8 cellular contexts compared by ENCODE assay signal in genomic region chr5:175968381-175968780, GRCh38. TPM values are rescaled to one million over a fixed set of nuclear protein-coding genes. Genes with fewer than 3 reads are reported as not detected.
DNase-seq lines count a peak whose midpoint lies in the region; ATAC-seq and TF ChIP-seq lines count a peak whose summit lies in the region.
"Not testable (repeated sequence)": the region's sequence is repeated elsewhere in the genome, so short reads cannot be mapped to it uniquely, and the experiment has no call there.

No MANE protein-coding gene starts in this region.

- ATAC-seq in GM19035 (IDR thresholded peaks at IDR 0.05; ENCODE audit: unreplicated experiment), result peak; percentile 40
- peak; percentile 21 for ATAC-seq in HG02623 (IDR thresholded peaks at IDR 0.05; ENCODE audit: unreplicated experiment)
- ATAC-seq in HG03457 (IDR thresholded peaks at IDR 0.05; ENCODE audit: unreplicated experiment), result peak; percentile 26
- ATAC-seq in activated B cell treated with CpG ODN at 0.5 μM for 24 hours (ENCODE audit: low read depth), result peak; percentile 30
- peak; percentile 3 for ATAC-seq in effector memory CD8-positive, alpha-beta T cell (replicated peaks)
- ATAC-seq in left lung, result peak; percentile 51

- intact Hi-C loops in activated B cell treated with CpG ODN at 0.5 μM for 24 hours (cut with micrococcal nuclease); left lung (cut with DNase I): not testable (repeated sequence)

- H3K4me3 Mint-ChIP-seq in activated B cell treated with CpG ODN at 0.5 μM for 24 hours, result not testable (repeated sequence)
- H3K4me3 Mint-ChIP-seq in effector memory CD8-positive, alpha-beta T cell, result peak overlapping the region; percentile 90 to 92

- CTCF ChIA-PET in AG04450 (lab: Charles Lee); activated B cell treated with CpG ODN at 0.5 μM for 24 hours (lab: Charles Lee): not testable (repeated sequence)

- not testable (repeated sequence) for H3K4me1 ChIP-seq in left lung

- not testable (repeated sequence) for H3K36me3 Mint-ChIP-seq in activated B cell treated with CpG ODN at 0.5 μM for 24 hours (ENCODE audit: low read depth); effector memory CD8-positive, alpha-beta T cell (ENCODE audit: insufficient read depth)

- H3K4me1 Mint-ChIP-seq in activated B cell treated with CpG ODN at 0.5 μM for 24 hours; effector memory CD8-positive, alpha-beta T cell (ENCODE audit: low read depth in 2 of 2): not testable (repeated sequence)

- not testable (repeated sequence) for H3K27ac Mint-ChIP-seq in activated B cell treated with CpG ODN at 0.5 μM for 24 hours
- peak overlapping the region; percentile 76 to 79 for H3K27ac Mint-ChIP-seq in effector memory CD8-positive, alpha-beta T cell

- not testable (repeated sequence) for TF ChIP-seq CTCF in AG04450 (IDR thresholded peaks at IDR 0.05; ENCODE audit: low read depth, low read length); activated B cell treated with CpG ODN at 0.5 μM for 24 hours (IDR thresholded peaks at IDR 0.05); left lung (IDR thresholded peaks at IDR 0.05); retinal pigment epithelial cell (conservative IDR thresholded peaks at IDR 0.05; ENCODE audit: low read depth, low read length)

- H3K9me3 Mint-ChIP-seq in activated B cell treated with CpG ODN at 0.5 μM for 24 hours; effector memory CD8-positive, alpha-beta T cell: not testable (repeated sequence)

- not testable (repeated sequence) for H3K36me3 ChIP-seq in left lung

- POLR2A ChIA-PET in AG04450 (lab: Yijun Ruan, JAX); activated B cell treated with CpG ODN at 0.5 μM for 24 hours (lab: Charles Lee): not testable (repeated sequence)

- not testable (repeated sequence) for H3K9me3 ChIP-seq in AG04450 (ENCODE audit: control insufficient read depth, insufficient read depth, low read length); left lung

- H3K27me3 ChIP-seq in AG04450 (ENCODE audit: control insufficient read depth, insufficient read depth, low read length); left lung: not testable (repeated sequence)

- H3K27ac ChIP-seq in AG04450 (ENCODE audit: low read depth, low read length), result not testable (repeated sequence)
- peak overlapping the region in 1 of 2 donors; percentile 55 for H3K27ac ChIP-seq in left lung

- H3K27me3 Mint-ChIP-seq in activated B cell treated with CpG ODN at 0.5 μM for 24 hours; effector memory CD8-positive, alpha-beta T cell: not testable (repeated sequence)

- DNase-seq in AG04450 (ENCODE audit: low read depth, low spot score); activated B cell treated with CpG ODN at 0.5 μM for 24 hours; effector memory CD8-positive, alpha-beta T cell; left lung; retinal pigment epithelial cell (ENCODE audit: low read depth): not testable (repeated sequence)

- H3K4me3 ChIP-seq in AG04450 (ENCODE audit: low read depth, low read length) (0 out of 2 replicates have a peak overlapping the region, but pooled peaks have one; percentile 25), left lung (peak overlapping the region; percentile 71 to 88), retinal pigment epithelial cell (ENCODE audit: low read length) (peak overlapping the region; percentile 59)

RNA-seq across cellular contexts. Expression of gene THOC3, which starts 0.3 kb away (rescaled TPM):
- polyA plus RNA-seq in AG04450 (2011; rRNA removed), result 43.9 and 46.6 TPM in 2 replicates
- 25.8 and 27.1 TPM in 2 replicates for polyA minus RNA-seq in AG04450 (2011; rRNA and poly(A)+ RNA removed)
- total RNA-seq in activated B cell treated with CpG ODN at 0.5 μM for 24 hours, result 27.0 and 28.8 TPM in 2 replicates
- 10 to 100 TPM; 38.7 to 40.9 TPM for total RNA-seq in left lung

Comparison
In these comparisons a context has a peak if more than half of its experiments do, and no peak if none do; other contexts are left out.
1. H3K4me3 ChIP-seq: peak in every context shown above with its lines; median percentile 80 in left lung; 59 in retinal pigment epithelial cell; 25 in AG04450.